ENCODE assay signal across 1 cellular context in genomic region chr2:88627856-88628568, GRCh38.
TF ChIP-seq lines count a peak whose summit lies in the region.

No MANE protein-coding gene starts in this region.

TF ChIP-seq in HepG2, 621 proteins besides CTCF, POLR2A, EP300 and RAD21 (continued from another document and continues in another):
- TF ChIP-seq ATF4 (CRISPR knock-in tag; IDR thresholded peaks at IDR 0.05) (no peak), PLSCR1 (CRISPR knock-in tag; IDR thresholded peaks at IDR 0.05; ENCODE audit: borderline replicate concordance) (no peak), SNAPC2 (CRISPR knock-in tag; IDR thresholded peaks at IDR 0.05) (0 out of 2 replicates have a peak, but pooled peaks have one; percentile 17), ZNF274 (CRISPR knock-in tag; IDR thresholded peaks at IDR 0.05) (peak; percentile 37; the same call in 1 of the 2 replicates), ZNF280B (CRISPR knock-in tag; IDR thresholded peaks at IDR 0.05; ENCODE audit: borderline replicate concordance) (peak; percentile 71; the same call in 1 of the 2 replicates), ZMYM4 (CRISPR knock-in tag; IDR thresholded peaks at IDR 0.05) (peak; percentile 84), ZNF790 (CRISPR knock-in tag; IDR thresholded peaks at IDR 0.05; ENCODE audit: borderline replicate concordance) (no peak), ZBTB21 (CRISPR knock-in tag; IDR thresholded peaks at IDR 0.05) (peak; percentile 86), ZNF782 (CRISPR knock-in tag; IDR thresholded peaks at IDR 0.05; ENCODE audit: borderline replicate concordance) (peak; percentile 63; the same call in 1 of the 2 replicates), FOXC1 (CRISPR knock-in tag; IDR thresholded peaks at IDR 0.05; ENCODE audit: borderline replicate concordance) (peak; percentile 93), RARG (CRISPR knock-in tag; IDR thresholded peaks at IDR 0.05; ENCODE audit: low read depth) (no peak), NRL (CRISPR knock-in tag; IDR thresholded peaks at IDR 0.05; ENCODE audit: borderline replicate concordance) (peak; percentile 77; the same call in 1 of the 2 replicates), HMG20A (CRISPR knock-in tag; IDR thresholded peaks at IDR 0.05; ENCODE audit: borderline replicate concordance) (peak; percentile 23; the same call in 1 of the 2 replicates), ZNF530 (CRISPR knock-in tag; IDR thresholded peaks at IDR 0.05; ENCODE audit: low read depth) (no peak), ZBTB42 (CRISPR knock-in tag; IDR thresholded peaks at IDR 0.05) (no peak), CAMTA2 (CRISPR knock-in tag; IDR thresholded peaks at IDR 0.05; ENCODE audit: borderline replicate concordance) (no peak), PITX1 (CRISPR knock-in tag; IDR thresholded peaks at IDR 0.05) (peak; percentile 62), CBX1 (IDR thresholded peaks at IDR 0.05; ENCODE audit: low read depth) (peak; percentile 40), RBM22 (optimal IDR thresholded peaks at IDR 0.05; ENCODE audit: low read length) (peak; percentile 83), ZNF605 (CRISPR knock-in tag; IDR thresholded peaks at IDR 0.05) (peak; percentile 77), SIX4 (CRISPR knock-in tag; IDR thresholded peaks at IDR 0.05) (no peak), PAF1 (CRISPR knock-in tag; IDR thresholded peaks at IDR 0.05) (no peak), ZNF510 (CRISPR knock-in tag; IDR thresholded peaks at IDR 0.05; ENCODE audit: low read depth) (0 out of 2 replicates have a peak, but pooled peaks have one; percentile 78), FOXJ3 (CRISPR knock-in tag; IDR thresholded peaks at IDR 0.05; ENCODE audit: borderline replicate concordance) (no peak), AGO2 (optimal IDR thresholded peaks at IDR 0.05; ENCODE audit: low read depth, low read length) (no peak), ZSCAN31 (CRISPR knock-in tag; IDR thresholded peaks at IDR 0.05; ENCODE audit: low read depth) (peak; percentile 29; the same call in 1 of the 2 replicates), PRDM10 (CRISPR knock-in tag; IDR thresholded peaks at IDR 0.05; ENCODE audit: low read depth) (peak; percentile 98), TAF1 (CRISPR knock-in tag; IDR thresholded peaks at IDR 0.05) (peak; percentile 82), SOX5 (CRISPR knock-in tag; IDR thresholded peaks at IDR 0.05; ENCODE audit: borderline replicate concordance) (no peak), BRCA1 (CRISPR knock-in tag; IDR thresholded peaks at IDR 0.05) (no peak), FOXO4 (CRISPR knock-in tag; conservative IDR thresholded peaks at IDR 0.05) (no peak), DNMT3B (CRISPR knock-in tag; conservative IDR thresholded peaks at IDR 0.05) (peak; percentile 28; the same call in 1 of the 2 replicates), RFXAP (CRISPR knock-in tag; IDR thresholded peaks at IDR 0.05; ENCODE audit: borderline replicate concordance) (peak; percentile 67; the same call in 1 of the 2 replicates), ARID4A (CRISPR knock-in tag; IDR thresholded peaks at IDR 0.05; ENCODE audit: borderline replicate concordance) (peak; percentile 86), TRIM24 (CRISPR knock-in tag; IDR thresholded peaks at IDR 0.05) (no peak), TCF7L2 (IDR thresholded peaks at IDR 0.05; ENCODE audit: low read depth, low read length) (no peak), PHF5A (CRISPR knock-in tag; IDR thresholded peaks at IDR 0.05; ENCODE audit: low read depth, unreplicated experiment) (peak; percentile 23), MAX (IDR thresholded peaks at IDR 0.05) (peak; percentile 64), NCOA2 (CRISPR knock-in tag; IDR thresholded peaks at IDR 0.05) (0 out of 2 replicates have a peak, but pooled peaks have one; percentile 6), NCOR1 (IDR thresholded peaks at IDR 0.05; ENCODE audit: borderline replicate concordance, low read length) (peak; percentile 12; the same call in 1 of the 2 replicates), HOXA9 (CRISPR knock-in tag; IDR thresholded peaks at IDR 0.05; ENCODE audit: borderline replicate concordance) (no peak), PATZ1 (CRISPR knock-in tag; IDR thresholded peaks at IDR 0.05) (no peak), ZNF367 (CRISPR knock-in tag; IDR thresholded peaks at IDR 0.05; ENCODE audit: borderline replicate concordance) (no peak), POLR2G (IDR thresholded peaks at IDR 0.05; ENCODE audit: low read depth, low read length) (peak; percentile 99), BRD4 (CRISPR knock-in tag; IDR thresholded peaks at IDR 0.05) (no peak; the same call in 1 of the 2 replicates), SAP130 (CRISPR knock-in tag; IDR thresholded peaks at IDR 0.05; ENCODE audit: low read depth) (peak; percentile 81; the same call in 1 of the 2 replicates)
